ENCODE assay signal across 8 cellular contexts in the genomic region with DNA sequence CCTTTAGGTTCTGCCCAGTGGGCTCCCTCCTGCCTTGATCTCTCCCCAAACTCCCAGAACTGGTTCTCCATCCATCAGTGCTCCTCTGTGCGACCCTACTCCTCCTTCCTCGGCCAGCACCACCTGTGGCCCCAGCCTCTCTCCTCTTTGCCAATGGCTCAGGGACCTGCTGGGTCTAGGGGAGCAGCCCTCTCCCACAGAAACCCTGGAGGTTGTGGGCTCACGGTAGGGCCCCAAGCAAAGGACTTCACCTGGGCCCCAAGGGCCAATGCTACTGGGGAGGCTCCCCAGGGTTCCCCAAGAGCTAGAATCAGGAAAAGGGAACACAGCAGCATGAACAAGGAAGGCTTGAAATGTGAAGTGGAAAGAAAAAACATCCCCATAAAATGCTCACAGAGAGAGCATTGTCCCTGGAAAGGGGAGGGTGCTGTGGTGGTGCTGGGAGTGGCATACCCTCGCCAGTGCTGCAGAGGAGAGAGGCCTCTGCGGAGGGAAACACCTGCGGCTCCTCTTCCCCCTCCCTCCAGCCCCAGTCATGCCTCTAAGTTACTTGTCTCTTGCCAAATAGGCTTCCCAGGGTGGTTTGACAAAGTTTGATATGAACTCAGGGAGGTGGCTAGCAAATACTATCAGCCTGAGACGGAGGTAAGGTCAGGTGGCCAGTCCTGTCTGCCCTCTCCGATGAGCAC. TPM values are rescaled to one million over a fixed set of nuclear protein-coding genes. Genes with fewer than 3 reads are reported as not detected.
DNase-seq lines count a peak whose midpoint lies in the region.

No MANE protein-coding gene starts in this region.

- H3K36me3 ChIP-seq in neuronal stem cell (replicated peaks in 1 of 2; ENCODE audit: control insufficient read depth in 2 of 2, insufficient read depth in 2 of 2, low read length in 2 of 2) = peaks cover 0 to 12% of the 10 kb centered on the region in 2 donors

- H4K91ac ChIP-seq in neuronal stem cell (ENCODE audit: low read depth, low read length, poor library complexity) = no peak overlapping the region

- peaks cover 0 to 22% (median 2%) of the 10 kb centered on the region in 3 experiments for H3K27me3 ChIP-seq in neuronal stem cell (ENCODE audit: control insufficient read depth in 3 of 3, insufficient read depth in 3 of 3, low read depth in 1 of 3, low read length in 3 of 3)

- WGBS in neuronal stem cell (ENCODE audit: extremely low coverage in 2 of 2, insufficient read length in 2 of 2, insufficient replicate concordance in 1 of 2), 2 donors = no CpG with 5 or more reads among the region's 8 CpGs

- no peak overlapping the region for H3K4me3 ChIP-seq in neuronal stem cell (ENCODE audit: low read length in 2 of 2)

- no peak overlapping the region for H4K8ac ChIP-seq in neuronal stem cell (ENCODE audit: low read depth, low read length)

- peaks cover 9% of the 10 kb centered on the region in 2 donors for H3K4me1 ChIP-seq in neuronal stem cell (ENCODE audit: control insufficient read depth in 2 of 2, insufficient read depth in 1 of 2, low read depth in 1 of 2, low read length in 2 of 2)

- H2BK120ac ChIP-seq in neuronal stem cell (ENCODE audit: low read depth, low read length) = no peak overlapping the region

- H3K18ac ChIP-seq in neuronal stem cell (ENCODE audit: low read length) = no peak overlapping the region

- H3K79me1 ChIP-seq in neuronal stem cell (ENCODE audit: low read depth, low read length) = no peaks in the 10 kb centered on the region

- no peak overlapping the region for H3K4me2 ChIP-seq in neuronal stem cell (ENCODE audit: insufficient read depth, low read length, poor library complexity, severe bottlenecking)

- no peaks in the 10 kb centered on the region for H3K9me3 ChIP-seq in neuronal stem cell (replicated peaks in 1 of 2; ENCODE audit: control insufficient read depth in 2 of 2, insufficient read depth in 1 of 2, low read depth in 1 of 2, low read length in 2 of 2)

- no peak overlapping the region for H3K23ac ChIP-seq in neuronal stem cell (ENCODE audit: low read depth, low read length, poor library complexity)

- H2BK12ac ChIP-seq in neuronal stem cell (ENCODE audit: low read length) = no peak overlapping the region

- no peak overlapping the region for H3K9ac ChIP-seq in neuronal stem cell (ENCODE audit: low read depth, low read length, poor library complexity)

- H3K27ac ChIP-seq in cingulate gyrus (ENCODE audit: low read depth, low read length) (peak overlapping the region; percentile 96), neuronal stem cell (replicated peaks; ENCODE audit: low read length) (no peak overlapping the region)

- H2BK5ac ChIP-seq in neuronal stem cell (ENCODE audit: low read length) = no peak overlapping the region

- DNase-seq in DMS153 (lab: John Stamatoyannopoulos, UW) (peak; percentile 85), NCI-H526 (lab: John Stamatoyannopoulos, UW) (peak; percentile 68 to 82), neuronal stem cell (ENCODE audit: low spot score) (no peak), NCI-H1092 (lab: John Stamatoyannopoulos, UW) (no peak), iPS-NIHi7 (ENCODE audit: extremely low spot score) (no peak), dermis blood vessel endothelial cell (no peak), NCI-H82 treated with DMSO at 0.1 percent for 48 hours (lab: John Stamatoyannopoulos, UW; ENCODE audit: unreplicated experiment) (no peak)

- H2AFZ ChIP-seq in neuronal stem cell (ENCODE audit: low read length) = no peak overlapping the region

- H3K4ac ChIP-seq in neuronal stem cell (ENCODE audit: low read length) = no peak overlapping the region

- no peak overlapping the region for H3K14ac ChIP-seq in neuronal stem cell (ENCODE audit: low read length)

- peak overlapping the region; percentile 17 for H2BK15ac ChIP-seq in neuronal stem cell (ENCODE audit: low read length)

- H2AK5ac ChIP-seq in neuronal stem cell (ENCODE audit: low read depth, low read length) = peak overlapping the region; percentile 83

RNA-seq across cellular contexts. Expression of a gene that starts 2.5 kb away (rescaled TPM):
- polyA plus RNA-seq in neuronal stem cell (2013, experiment 1 of 2) = 9.6 TPM
- polyA plus RNA-seq in neuronal stem cell (2013, experiment 2 of 2) = 8.6 TPM
- 12.4 and 15.0 TPM in 2 replicates for total RNA-seq in dermis blood vessel endothelial cell

RNA-seq across cellular contexts. Expression of a gene that starts 9.3 kb away (rescaled TPM):
- 0.33 TPM for polyA plus RNA-seq in neuronal stem cell (2013, experiment 1 of 2)
- polyA plus RNA-seq in neuronal stem cell (2013, experiment 2 of 2) = 0.21 TPM
- total RNA-seq in dermis blood vessel endothelial cell = 0.19 TPM in 1 of 2 replicates, not detected in the other

RNA-seq across cellular contexts. Expression of a gene that starts 44.4 kb away (rescaled TPM):
- 52.5 TPM for polyA plus RNA-seq in neuronal stem cell (2013, experiment 1 of 2)
- 54.2 TPM for polyA plus RNA-seq in neuronal stem cell (2013, experiment 2 of 2)
- total RNA-seq in dermis blood vessel endothelial cell = 35.7 and 41.1 TPM in 2 replicates

Comparison
In these comparisons a context has a peak if more than half of its experiments do, and no peak if none do; other contexts are left out.
1. DNase-seq: peak in DMS153 (single experiment) and NCI-H526 (2 of 2); none in neuronal stem cell (single experiment), NCI-H1092 (single experiment), iPS-NIHi7 (single experiment), dermis blood vessel endothelial cell (single experiment) and NCI-H82 treated with DMSO at 0.1 percent for 48 hours (single experiment).